ENCODE assay signal across 17 cellular contexts in the genomic region with DNA sequence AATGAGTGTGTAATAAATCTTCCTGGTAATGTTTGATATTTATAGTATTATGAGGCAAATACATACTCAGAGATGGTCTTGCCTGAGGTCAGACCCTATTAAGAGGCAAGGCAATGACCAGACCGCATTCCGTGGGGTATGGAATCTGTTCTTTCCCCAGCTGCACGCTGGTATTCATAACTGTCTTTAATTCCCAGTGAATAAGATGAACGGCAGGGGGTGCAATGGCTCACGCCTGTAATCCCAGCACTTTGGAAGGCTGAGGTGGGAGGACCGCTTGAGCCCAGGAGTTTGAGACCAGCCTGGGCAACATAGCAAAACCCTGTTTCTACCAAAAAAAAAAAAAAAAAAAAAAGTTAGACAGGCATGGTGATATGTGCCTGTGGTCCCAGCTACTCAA. TPM values are rescaled to one million over a fixed set of nuclear protein-coding genes. Genes with fewer than 3 reads are reported as not detected.
DNase-seq lines count a peak whose midpoint lies in the region; ATAC-seq, FAIRE-seq and TF ChIP-seq lines count a peak whose summit lies in the region.
"Had no signal": no experiment of that assay in that cellular context is flagged by ENCODE, and none has a peak within 500 bp of the region (broad histone marks: within the 10 kb centered on the region; RNA-seq: fewer than 3 reads in every experiment).

No MANE protein-coding gene starts in this region.

- intact Hi-C loops in left colon (cut with DNase I, micrococcal nuclease), result no loop called here

- H3K36me3 ChIP-seq in HAP-1 (replicated peaks) (peaks cover 29% of the 10 kb centered on the region), SK-N-SH (replicated peaks in 1 of 2; ENCODE audit: control insufficient read depth in 1 of 2, insufficient read depth in 2 of 2, low read length in 1 of 2) (peaks cover 47 to 52% of the 10 kb centered on the region in 2 experiments), gastroesophageal sphincter (peaks cover 0 to 66% of the 10 kb centered on the region in 2 donors), Karpas-422 (ENCODE audit: insufficient read depth, low read length) (peaks cover 21% of the 10 kb centered on the region)
- H3K36me3 ChIP-seq: breast epithelium, uterus had no signal

- no peak for FAIRE-seq in GM19239 (lab: Jason Lieb, UNC)
- FAIRE-seq: GM18507 had no signal

- DNase-seq in AG09309 (ENCODE audit: low read depth), result no peak
- peak; percentile 21 to 56 for DNase-seq in HAP-1 (ENCODE audit: low spot score in 2 of 2)
- no peak for DNase-seq in SK-N-SH
- DNase-seq in left colon, result peak in 1 of 2 donors; percentile 7
- DNase-seq in GM19239 (ENCODE audit: insufficient read length, low spot score), result no peak
- DNase-seq in Karpas-422, result no peak
- DNase-seq: activated CD4-positive, alpha-beta T cell treated with anti-CD3 and anti-CD28 coated beads for 4 hours; activated naive CD8-positive, alpha-beta T cell treated with anti-CD3 and anti-CD28 coated beads, Interleukin-2, amount 10 ng/mL, durations not matched to agents 7 days and 5 days; GOT3; left ventricle myocardium superior; NCI-H1436; NCI-H2171 treated with DMSO at 0.1 percent for 48 hours; uterus had no signal

- H3K9ac ChIP-seq in SK-N-SH, result no peak overlapping the region
- H3K9ac ChIP-seq in Karpas-422 (ENCODE audit: low read length), result no peak overlapping the region

- H3K9me2 ChIP-seq in SK-N-SH, result no peaks in the 10 kb centered on the region
- H3K9me2 ChIP-seq in Karpas-422 (replicated peaks; ENCODE audit: insufficient read depth, low read length), result no peaks in the 10 kb centered on the region

- WGBS in SK-N-SH (ENCODE audit: low lambda C conversion rate), result 76% methylated on average over 6 of the region's 6 CpGs
- WGBS in gastroesophageal sphincter (ENCODE audit: low coverage in 1 of 2), 2 donors, result 80 to 89% methylated on average over 3 of the region's 6 CpGs

- H3K27ac ChIP-seq in SK-N-SH (ENCODE audit: low read depth in 2 of 2, low read length in 1 of 2), result no peak overlapping the region
- H3K27ac ChIP-seq in gastroesophageal sphincter, result no peak overlapping the region
- H3K27ac ChIP-seq in Karpas-422 (ENCODE audit: low read length), result no peak overlapping the region
- H3K27ac ChIP-seq: breast epithelium, uterus had no signal

- TF ChIP-seq POLR2A in gastroesophageal sphincter (IDR thresholded peaks at IDR 0.05), result no peak

- H4K20me1 ChIP-seq in SK-N-SH (ENCODE audit: insufficient read depth) (no peaks in the 10 kb centered on the region), Karpas-422 (ENCODE audit: insufficient read depth, low read depth, low read length) (no peaks in the 10 kb centered on the region)

- H3K9me3 ChIP-seq in HAP-1, result no peaks in the 10 kb centered on the region
- no peaks in the 10 kb centered on the region for H3K9me3 ChIP-seq in SK-N-SH
- no peaks in the 10 kb centered on the region for H3K9me3 ChIP-seq in gastroesophageal sphincter
- no peaks in the 10 kb centered on the region for H3K9me3 ChIP-seq in Karpas-422 (ENCODE audit: low read length)
- H3K9me3 ChIP-seq: breast epithelium, uterus had no signal

- TF ChIP-seq CTCF in AG09309 (IDR thresholded peaks at IDR 0.05; ENCODE audit: control insufficient read depth, insufficient read depth, low read depth, low read length, missing control alignments), result peak; percentile 9
- TF ChIP-seq CTCF in SK-N-SH (IDR thresholded peaks at IDR 0.05), result peak; percentile 46
- TF ChIP-seq CTCF in gastroesophageal sphincter (IDR thresholded peaks at IDR 0.05), result no peak

- H3K4me1 ChIP-seq in HAP-1, result no peaks in the 10 kb centered on the region
- no peaks in the 10 kb centered on the region for H3K4me1 ChIP-seq in SK-N-SH (ENCODE audit: control insufficient read depth in 1 of 2, insufficient read depth in 2 of 2, low read depth in 1 of 2, low read length in 1 of 2)
- H3K4me1 ChIP-seq in gastroesophageal sphincter, result no peaks in the 10 kb centered on the region
- peaks cover 3% of the 10 kb centered on the region; the same call in 1 of the 2 replicates for H3K4me1 ChIP-seq in Karpas-422 (ENCODE audit: low read length)
- H3K4me1 ChIP-seq: breast epithelium, uterus had no signal

- no peak overlapping the region for H2AFZ ChIP-seq in SK-N-SH (ENCODE audit: low read depth)
- no peak overlapping the region for H2AFZ ChIP-seq in Karpas-422 (ENCODE audit: low read length)

- ATAC-seq in left colon (peak; percentile 39), gastroesophageal sphincter (no peak), HG03457 (IDR thresholded peaks at IDR 0.05; ENCODE audit: unreplicated experiment) (no peak)
- ATAC-seq: left ventricle myocardium superior had no signal

- CTCF ChIA-PET in SK-N-SH (lab: Yijun Ruan, JAX), result interaction anchor here (0.8 to 1.6 kb wide), 5 partner anchors 11 to 352 kb away, joined by 3 to 4 read pairs (median 3); no protein-coding TSS in a partner anchor

- H3F3A ChIP-seq in SK-N-SH (replicated peaks; ENCODE audit: insufficient read depth), result peaks cover 8% of the 10 kb centered on the region

- no peak for TF ChIP-seq EP300 in SK-N-SH (IDR thresholded peaks at IDR 0.05; ENCODE audit: borderline replicate concordance in 1 of 2, low read depth in 1 of 2, low read length in 1 of 2)
- TF ChIP-seq EP300 in gastroesophageal sphincter (IDR thresholded peaks at IDR 0.05), result no peak

- POLR2A ChIA-PET in SK-N-SH (lab: Yijun Ruan, JAX), result interaction anchor here (0.6 kb wide), 1 partner anchor 16 kb away, joined by 3 read pairs; no protein-coding TSS in a partner anchor

- H3K27me3 ChIP-seq in HAP-1 (ENCODE audit: low read depth) (no peaks in the 10 kb centered on the region), SK-N-SH (ENCODE audit: insufficient read depth) (no peaks in the 10 kb centered on the region), gastroesophageal sphincter (no peaks in the 10 kb centered on the region), Karpas-422 (ENCODE audit: low read length) (no peaks in the 10 kb centered on the region)
- H3K27me3 ChIP-seq: breast epithelium, uterus had no signal

- H3K4me3 ChIP-seq in AG09309 (ENCODE audit: control insufficient read depth, low read depth, low read length), result no peak overlapping the region
- no peak overlapping the region for H3K4me3 ChIP-seq in HAP-1
- no peak overlapping the region for H3K4me3 ChIP-seq in SK-N-SH (ENCODE audit: low read depth in 2 of 2, low read length in 1 of 2)
- no peak overlapping the region for H3K4me3 ChIP-seq in gastroesophageal sphincter
- H3K4me3 ChIP-seq in Karpas-422 (ENCODE audit: low read length), result no peak overlapping the region
- H3K4me3 ChIP-seq: breast epithelium, uterus had no signal

- no peaks in the 10 kb centered on the region for H3K79me2 ChIP-seq in SK-N-SH (ENCODE audit: insufficient read depth)
- H3K79me2 ChIP-seq in Karpas-422 (ENCODE audit: low read length), result no peaks in the 10 kb centered on the region

- H3K4me2 ChIP-seq in SK-N-SH, result no peak overlapping the region
- H3K4me2 ChIP-seq in Karpas-422 (ENCODE audit: low read depth, low read length, poor library complexity, severe bottlenecking), result no peak overlapping the region

- in situ Hi-C loops in HAP-1 (cut with MboI; ENCODE audit: low sequenced_read_pairs), result no loop called here

- TF ChIP-seq RAD21 in SK-N-SH (IDR thresholded peaks at IDR 0.05; ENCODE audit: low read length), result peak; percentile 31; the same call in 1 of the 2 replicates

TF ChIP-seq in SK-N-SH, 30 proteins besides CTCF, POLR2A, EP300 and RAD21 (continues in another document):
- TF ChIP-seq JUND (IDR thresholded peaks at IDR 0.05), result no peak
- no peak for TF ChIP-seq GABPA (IDR thresholded peaks at IDR 0.05; ENCODE audit: low read depth)
- TF ChIP-seq, protein P1, sequence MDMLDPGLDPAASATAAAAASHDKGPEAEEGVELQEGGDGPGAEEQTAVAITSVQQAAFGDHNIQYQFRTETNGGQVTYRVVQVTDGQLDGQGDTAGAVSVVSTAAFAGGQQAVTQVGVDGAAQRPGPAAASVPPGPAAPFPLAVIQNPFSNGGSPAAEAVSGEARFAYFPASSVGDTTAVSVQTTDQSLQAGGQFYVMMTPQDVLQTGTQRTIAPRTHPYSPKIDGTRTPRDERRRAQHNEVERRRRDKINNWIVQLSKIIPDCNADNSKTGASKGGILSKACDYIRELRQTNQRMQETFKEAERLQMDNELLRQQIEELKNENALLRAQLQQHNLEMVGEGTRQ (IDR thresholded peaks at IDR 0.05; ENCODE audit: borderline replicate concordance, low read depth, low read length), result no peak

RNA-seq across cellular contexts. Expression of a gene that starts 44.6 kb away (rescaled TPM):
- polyA plus RNA-seq in SK-N-SH (2012; rRNA removed), result 19.3 and 24.4 TPM in 2 replicates
- 29.1 and 30.8 TPM in 2 replicates for polyA plus RNA-seq in SK-N-SH (2012; cell fraction: cytosol; rRNA removed)
- polyA plus RNA-seq in SK-N-SH (2012; cell fraction: nucleus; rRNA removed), result 15.4 and 17.7 TPM in 2 replicates
- total RNA-seq in left colon, result 10 to 100 TPM; 61.0 to 70.8 TPM
- 10 to 100 TPM; 41.9 to 55.1 (median 45.3) TPM for total RNA-seq in gastroesophageal sphincter
- total RNA-seq in Karpas-422 (2014; rRNA removed; shearing (Covaris generic); ENCODE audit: low replicate concordance), result 97.3 and 105 TPM in 2 replicates

RNA-seq across cellular contexts. Expression of a gene that starts 56.2 kb away (rescaled TPM):
- 37.9 and 59.6 TPM in 2 replicates for polyA plus RNA-seq in SK-N-SH (2012; rRNA removed)
- polyA plus RNA-seq in SK-N-SH (2012; cell fraction: cytosol; rRNA removed), result 55.2 and 73.4 TPM in 2 replicates
- polyA plus RNA-seq in SK-N-SH (2012; cell fraction: nucleus; rRNA removed), result 32.1 and 82.3 TPM in 2 replicates
- 10 to 100 TPM; 61.6 to 61.9 TPM for total RNA-seq in left colon
- 100 to 1,000 TPM in 1 of 4 donors, 10 to 100 TPM in 3; 63.1 to 103 (median 74.1) TPM for total RNA-seq in gastroesophageal sphincter
- total RNA-seq in Karpas-422 (2014; rRNA removed; shearing (Covaris generic); ENCODE audit: low replicate concordance), result 123 and 132 TPM in 2 replicates

Comparison
In these comparisons a context has a peak if more than half of its experiments do, and no peak if none do; other contexts are left out.
1. DNase-seq: peak in HAP-1 (2 of 2); none in AG09309 (single experiment), SK-N-SH (single experiment), GM19239 (single experiment) and Karpas-422 (single experiment).
2. CTCF ChIP-seq: peak in AG09309 (single experiment) and SK-N-SH (single experiment); none in gastroesophageal sphincter (0 of 4).